Comparison of ENCODE assay signal across 28 cellular contexts in the genomic region with DNA sequence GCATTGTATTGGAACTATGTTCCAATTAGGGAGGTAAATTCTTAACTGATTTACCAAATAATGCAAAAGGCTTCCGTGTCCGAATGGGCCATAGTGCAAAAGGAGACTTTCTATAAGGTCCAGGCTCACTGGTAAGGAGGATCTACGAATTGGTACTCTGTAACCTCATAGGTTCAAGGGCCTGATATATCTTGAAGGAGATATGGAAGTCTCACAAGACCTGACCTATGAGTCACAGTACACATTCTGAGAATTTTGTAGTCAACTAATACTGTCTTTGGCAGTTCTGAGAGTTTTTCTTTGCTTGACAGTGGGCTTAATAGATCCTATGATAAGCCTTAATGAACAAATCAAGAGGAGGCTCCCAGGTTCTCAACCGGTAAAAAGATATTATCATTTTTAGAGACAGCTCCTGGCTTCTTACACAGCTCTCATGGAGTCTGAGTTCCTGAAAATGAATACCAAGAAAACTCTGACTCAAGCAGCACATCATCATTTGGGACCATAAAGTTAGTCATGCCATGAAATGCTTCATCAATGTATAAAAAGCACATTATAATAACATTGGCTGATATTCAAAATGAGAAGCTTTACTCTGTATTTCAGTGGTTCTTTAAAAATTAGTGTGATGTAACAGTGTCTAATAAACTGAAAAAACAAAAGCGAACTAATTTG.
DNase-seq lines count a peak whose midpoint lies in the region; ATAC-seq, FAIRE-seq and TF ChIP-seq lines count a peak whose summit lies in the region.
"Had no signal": no experiment of that assay in that cellular context is flagged by ENCODE, and none has a peak within 500 bp of the region (broad histone marks: within the 10 kb centered on the region; RNA-seq: fewer than 3 reads in every experiment).

No MANE protein-coding gene starts in this region.

- no peak for TF ChIP-seq CTCF in HepG2 (CRISPR knock-in tag; IDR thresholded peaks at IDR 0.05)
- TF ChIP-seq CTCF in omental fat pad (IDR thresholded peaks at IDR 0.05), result no peak

- H3K27ac ChIP-seq in HepG2 (ENCODE audit: extremely low read length, insufficient read depth, low read length), result no peak overlapping the region
- H3K27ac ChIP-seq: brain microvascular endothelial cell, left lung, pancreas, RWPE1, testis had no signal

- peaks cover 28% of the 10 kb centered on the region for H3K4me1 ChIP-seq in skeletal muscle satellite cell (ENCODE audit: control insufficient read depth, insufficient read depth, low read length)
- no peaks in the 10 kb centered on the region for H3K4me1 ChIP-seq in HepG2 (ENCODE audit: insufficient read depth, low read length)
- H3K4me1 ChIP-seq: left lung, pancreas, testis had no signal

- H3K27me3 ChIP-seq in skeletal muscle satellite cell (ENCODE audit: control insufficient read depth, insufficient read depth, low read length) (no peaks in the 10 kb centered on the region), HepG2 (ENCODE audit: control insufficient read depth in 1 of 2, insufficient read depth in 2 of 2, low read length in 2 of 2) (no peaks in the 10 kb centered on the region)
- H3K27me3 ChIP-seq: brain microvascular endothelial cell, left lung, pancreas, testis had no signal

- no peak overlapping the region for H2AFZ ChIP-seq in HepG2 (ENCODE audit: low read length)
- H2AFZ ChIP-seq: GM23338 had no signal

- peak; percentile 57 for FAIRE-seq in H54 (lab: Jason Lieb, UNC)
- no peak for FAIRE-seq in HepG2 (lab: Jason Lieb, UNC)
- FAIRE-seq: pancreas had no signal

- ATAC-seq in esophagus mucosa, result peak; percentile 63
- ATAC-seq in HepG2, result no peak
- ATAC-seq in omental fat pad (ENCODE audit: low FRiP score), result no peak
- ATAC-seq: activated CD4-positive, CD25-positive, alpha-beta regulatory T cell treated with anti-CD3 and anti-CD28 coated beads, Interleukin-2, amount 50 U/mL, for 24 hours; activated naive CD8-positive, alpha-beta T cell treated with anti-CD3 and anti-CD28 coated beads, Interleukin-2, amount 50 U/mL, for 24 hours; activated T-cell treated with anti-CD3 and anti-CD28 coated beads, Interleukin-2, amount 50 U/mL, for 72 hours; GM23338; left lung had no signal

- no peak for DNase-seq in H54 (ENCODE audit: insufficient read length, low spot score)
- peak; percentile 21 for DNase-seq in RKO (ENCODE audit: low spot score)
- no peak for DNase-seq in epidermal melanocyte (ENCODE audit: insufficient read length, low spot score)
- DNase-seq in HepG2 (ENCODE audit: low spot score), result no peak
- no peak for DNase-seq in omental fat pad (ENCODE audit: low spot score)
- DNase-seq: activated CD4-positive, alpha-beta memory T cell treated with anti-CD3 and anti-CD28 coated beads for 36 hours; activated naive CD4-positive, alpha-beta T cell; activated naive CD8-positive, alpha-beta T cell treated with anti-CD3 and anti-CD28 coated beads, Interleukin-2, amount 50 U/mL, for 24 hours; activated T-cell treated with anti-CD3 and anti-CD28 coated beads, Interleukin-2, amount 50 U/mL, for 72 hours; brain microvascular endothelial cell; CD8-positive, alpha-beta memory T cell; DMS 273 treated with DMSO at 0.1 percent for 48 hours; KBM-7; left lung; NCI-H1436; NCI-H2081 treated with DMSO at 0.1 percent for 48 hours; NCI-H774; pancreas; SK-N-SH; stimulated activated CD4-positive, alpha-beta T cell treated with anti-CD3 and anti-CD28 coated beads, Interleukin-1b, Interleukin-23, amount 100 ng/mL, for 48 hours; stimulated activated naive CD4-positive, alpha-beta T cell treated with Interleukin-2 at 50 U/mL for 16 hours; T-helper 2 cell; testis had no signal

- H3K9me3 ChIP-seq in skeletal muscle satellite cell (replicated peaks; ENCODE audit: low read length), result no peaks in the 10 kb centered on the region
- H3K9me3 ChIP-seq in HepG2 (ENCODE audit: low read length), result peaks cover 6% of the 10 kb centered on the region; the same call in 1 of the 2 replicates
- H3K9me3 ChIP-seq: left lung, pancreas, SK-N-SH, testis had no signal

- CTCF ChIA-PET in HepG2 (lab: Yijun Ruan, JAX; ENCODE audit: low intra/inter-chr PET ratio, low total read pairs), result no interaction called here

- TF ChIP-seq EP300 in HepG2 (IDR thresholded peaks at IDR 0.05; ENCODE audit: low read depth in 2 of 2, low read length in 2 of 2) (no peak), HepG2 (CRISPR knock-in tag; IDR thresholded peaks at IDR 0.05; ENCODE audit: borderline replicate concordance) (no peak)

- WGBS in HepG2 (ENCODE audit: low lambda C conversion rate), result 2% methylated on average over 5 of the region's 5 CpGs

- in situ Hi-C loops in HepG2 (cut with HindIII; ENCODE audit: extremely low pct_ligation_motif_present, low pct_unique_long_range_greater_than_20kb), result no loop called here

- H3K36me3 ChIP-seq in skeletal muscle satellite cell (ENCODE audit: insufficient read depth, low read length) (no peaks in the 10 kb centered on the region), HepG2 (replicated peaks in 1 of 2; ENCODE audit: control insufficient read depth in 1 of 2, insufficient read depth in 2 of 2, low read length in 2 of 2) (no peaks in the 10 kb centered on the region)
- H3K36me3 ChIP-seq: brain microvascular endothelial cell, left lung, pancreas had no signal

- H3K9ac ChIP-seq in skeletal muscle satellite cell (ENCODE audit: low read depth, low read length) (peak overlapping the region; percentile 61), HepG2 (ENCODE audit: insufficient read depth, low read depth, low read length) (no peak overlapping the region)
- H3K9ac ChIP-seq: SK-N-SH had no signal

- no TSS peak for BruUV-seq in HepG2 (replicated peaks; lab: Mats Ljungman, UMichigan)

- POLR2A ChIA-PET in HepG2 (lab: Yijun Ruan, JAX), result no interaction called here

- H4K20me1 ChIP-seq in HepG2 (ENCODE audit: insufficient read depth, low read length), result no peaks in the 10 kb centered on the region

- intact Hi-C loops in HepG2 (cut with micrococcal nuclease; ENCODE audit: unreplicated experiment), result no loop called here

- TF ChIP-seq RAD21 in HepG2 (CRISPR knock-in tag; IDR thresholded peaks at IDR 0.05), result no peak

- H3K79me2 ChIP-seq in HepG2 (ENCODE audit: insufficient read depth, low read length), result no peaks in the 10 kb centered on the region

- H3K4me3 ChIP-seq in skeletal muscle satellite cell (ENCODE audit: low read length) (peak overlapping the region; percentile 44), HepG2 (replicated peaks in 1 of 3; ENCODE audit: insufficient read depth in 1 of 3, low read depth in 2 of 3, low read length in 3 of 3) (no peak overlapping the region)
- H3K4me3 ChIP-seq: GM23338, left lung, pancreas, testis had no signal

- peak overlapping the region; percentile 59 for H3K4me2 ChIP-seq in skeletal muscle satellite cell (ENCODE audit: low read length)
- no peak overlapping the region for H3K4me2 ChIP-seq in HepG2 (ENCODE audit: low read depth, low read length)
- H3K4me2 ChIP-seq: GM23338, SK-N-SH had no signal

- TF ChIP-seq POLR2A in H54 (IDR thresholded peaks at IDR 0.05; ENCODE audit: low read depth, low read length), result no peak
- TF ChIP-seq POLR2A in HepG2 (IDR thresholded peaks at IDR 0.05; ENCODE audit: insufficient read depth in 1 of 2, low read depth in 2 of 2, low read length in 2 of 2), result no peak

TF ChIP-seq in HepG2, 621 proteins besides CTCF, POLR2A, EP300 and RAD21 (continues in another document):
- TF ChIP-seq MEIS2 (CRISPR knock-in tag; IDR thresholded peaks at IDR 0.05), result no peak
- no peak for TF ChIP-seq REL (CRISPR knock-in tag; conservative IDR thresholded peaks at IDR 0.05)
- TF ChIP-seq, protein P1, sequence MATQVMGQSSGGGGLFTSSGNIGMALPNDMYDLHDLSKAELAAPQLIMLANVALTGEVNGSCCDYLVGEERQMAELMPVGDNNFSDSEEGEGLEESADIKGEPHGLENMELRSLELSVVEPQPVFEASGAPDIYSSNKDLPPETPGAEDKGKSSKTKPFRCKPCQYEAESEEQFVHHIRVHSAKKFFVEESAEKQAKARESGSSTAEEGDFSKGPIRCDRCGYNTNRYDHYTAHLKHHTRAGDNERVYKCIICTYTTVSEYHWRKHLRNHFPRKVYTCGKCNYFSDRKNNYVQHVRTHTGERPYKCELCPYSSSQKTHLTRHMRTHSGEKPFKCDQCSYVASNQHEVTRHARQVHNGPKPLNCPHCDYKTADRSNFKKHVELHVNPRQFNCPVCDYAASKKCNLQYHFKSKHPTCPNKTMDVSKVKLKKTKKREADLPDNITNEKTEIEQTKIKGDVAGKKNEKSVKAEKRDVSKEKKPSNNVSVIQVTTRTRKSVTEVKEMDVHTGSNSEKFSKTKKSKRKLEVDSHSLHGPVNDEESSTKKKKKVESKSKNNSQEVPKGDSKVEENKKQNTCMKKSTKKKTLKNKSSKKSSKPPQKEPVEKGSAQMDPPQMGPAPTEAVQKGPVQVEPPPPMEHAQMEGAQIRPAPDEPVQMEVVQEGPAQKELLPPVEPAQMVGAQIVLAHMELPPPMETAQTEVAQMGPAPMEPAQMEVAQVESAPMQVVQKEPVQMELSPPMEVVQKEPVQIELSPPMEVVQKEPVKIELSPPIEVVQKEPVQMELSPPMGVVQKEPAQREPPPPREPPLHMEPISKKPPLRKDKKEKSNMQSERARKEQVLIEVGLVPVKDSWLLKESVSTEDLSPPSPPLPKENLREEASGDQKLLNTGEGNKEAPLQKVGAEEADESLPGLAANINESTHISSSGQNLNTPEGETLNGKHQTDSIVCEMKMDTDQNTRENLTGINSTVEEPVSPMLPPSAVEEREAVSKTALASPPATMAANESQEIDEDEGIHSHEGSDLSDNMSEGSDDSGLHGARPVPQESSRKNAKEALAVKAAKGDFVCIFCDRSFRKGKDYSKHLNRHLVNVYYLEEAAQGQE (IDR thresholded peaks at IDR 0.05; ENCODE audit: borderline replicate concordance in 1 of 2, low read depth in 1 of 2, low read length in 2 of 2), result no peak
- no peak for TF ChIP-seq ZSCAN20 (CRISPR knock-in tag; IDR thresholded peaks at IDR 0.05; ENCODE audit: borderline replicate concordance)
- TF ChIP-seq ZNF709 (CRISPR knock-in tag; IDR thresholded peaks at IDR 0.05), result no peak
- TF ChIP-seq EEA1 (CRISPR knock-in tag; IDR thresholded peaks at IDR 0.05; ENCODE audit: borderline replicate concordance), result no peak
- TF ChIP-seq ZSCAN9 (CRISPR knock-in tag; IDR thresholded peaks at IDR 0.05; ENCODE audit: borderline replicate concordance), result no peak
- no peak for TF ChIP-seq AGO1 (IDR thresholded peaks at IDR 0.05; ENCODE audit: low read depth, low read length, poor library complexity, severe bottlenecking)
- no peak for TF ChIP-seq ISL2 (CRISPR knock-in tag; IDR thresholded peaks at IDR 0.05)
- no peak for TF ChIP-seq MXI1 (IDR thresholded peaks at IDR 0.05; ENCODE audit: borderline replicate concordance, low read depth, low read length)
- no peak for TF ChIP-seq REXO4 (CRISPR knock-in tag; IDR thresholded peaks at IDR 0.05; ENCODE audit: borderline replicate concordance)
